ENCODE assay signal across 10 cellular contexts in genomic region chr16:69763557-69763942, GRCh38. TPM values are rescaled to one million over a fixed set of nuclear protein-coding genes. Genes with fewer than 3 reads are reported as not detected.
A peak's percentile ranks its signal among the peaks of the same experiment; 100 is the strongest.
DNase-seq lines count a peak whose midpoint lies in the region; ATAC-seq and TF ChIP-seq lines count a peak whose summit lies in the region.
"Had no signal": no experiment of that assay in that cellular context is flagged by ENCODE, and none has a peak within 500 bp of the region (broad histone marks: within the 10 kb centered on the region; RNA-seq: fewer than 3 reads in every experiment).

No MANE protein-coding gene starts in this region.

- H3K27ac ChIP-seq in SK-N-MC (0 out of 2 replicates have a peak overlapping the region, but pooled peaks have one; percentile 62), fibroblast of lung (ENCODE audit: insufficient read depth, low read length) (peak overlapping the region; percentile 28), prostate gland (peak overlapping the region; percentile 89)

- 20% methylated on average over 6 of the region's 6 CpGs for WGBS in prostate gland

- peak overlapping the region; percentile 99; the same call in 1 of the 2 replicates for H3K4me3 ChIP-seq in GM06990 (replicated peaks; ENCODE audit: low read depth, low read length)
- peak overlapping the region; percentile 85 for H3K4me3 ChIP-seq in SK-N-MC
- peak overlapping the region; percentile 71 to 95 (median 94) for H3K4me3 ChIP-seq in fibroblast of lung (replicated peaks in 1 of 4; ENCODE audit: control extremely low read depth in 1 of 4, insufficient read depth in 1 of 4, low read depth in 3 of 4, low read length in 4 of 4)
- H3K4me3 ChIP-seq in prostate gland = peak overlapping the region in 1 of 2 donors; percentile 89

- H3K9ac ChIP-seq in SK-N-MC (ENCODE audit: insufficient read length) (no peak overlapping the region), fibroblast of lung (ENCODE audit: insufficient read depth, low read length) (no peak overlapping the region)

- H3K27me3 ChIP-seq in GM06990 (replicated peaks; ENCODE audit: control insufficient read depth, insufficient read depth, low read length) (no peaks in the 10 kb centered on the region), fibroblast of lung (ENCODE audit: control insufficient read depth, insufficient read depth, low read length) (no peaks in the 10 kb centered on the region), prostate gland (replicated peaks; ENCODE audit: insufficient read depth) (no peaks in the 10 kb centered on the region)

- H3K36me3 ChIP-seq in GM06990 (ENCODE audit: control insufficient read depth, insufficient read depth, low read length) (no peaks in the 10 kb centered on the region; the same call in 1 of the 2 replicates), SK-N-MC (ENCODE audit: insufficient read depth, low read length) (no peaks in the 10 kb centered on the region), fibroblast of lung (ENCODE audit: control insufficient read depth, insufficient read depth, low read length) (no peaks in the 10 kb centered on the region), prostate gland (no peaks in the 10 kb centered on the region)

- H3K79me2 ChIP-seq in fibroblast of lung (ENCODE audit: control insufficient read depth, insufficient read depth, low read length) = peaks cover 7% of the 10 kb centered on the region

- no peak for DNase-seq in GM06990 (ENCODE audit: extremely low read depth, insufficient read length)
- no peak for DNase-seq in SK-N-MC (ENCODE audit: low read depth, low spot score)
- no peak for DNase-seq in fibroblast of lung (ENCODE audit: low read depth in 2 of 2)
- DNase-seq in prostate gland (ENCODE audit: low spot score) = peak; percentile 39
- no peak for DNase-seq in NK-92 (lab: John Stamatoyannopoulos, UW; ENCODE audit: unreplicated experiment)
- DNase-seq in SIG-M5 (lab: John Stamatoyannopoulos, UW) = no peak
- no peak for DNase-seq in T-helper 9 cell
- DNase-seq: aorta, posterior cingulate gyrus had no signal

- no peak for TF ChIP-seq POLR2A in prostate gland (IDR thresholded peaks at IDR 0.05)

- TF ChIP-seq CTCF in GM06990 (IDR thresholded peaks at IDR 0.05; ENCODE audit: insufficient read depth, low read length, poor library complexity, severe bottlenecking) = no peak
- no peak for TF ChIP-seq CTCF in fibroblast of lung (conservative IDR thresholded peaks at IDR 0.05 in 1 of 2, IDR thresholded peaks at IDR 0.05 in 1 of 2; ENCODE audit: low read depth in 1 of 2, low read length in 2 of 2)
- no peak for TF ChIP-seq CTCF in prostate gland (IDR thresholded peaks at IDR 0.05)

- H3K9me3 ChIP-seq in SK-N-MC (ENCODE audit: low read depth, low read length) (no peaks in the 10 kb centered on the region), fibroblast of lung (ENCODE audit: control insufficient read depth, insufficient read depth, low read depth, low read length) (no peaks in the 10 kb centered on the region), prostate gland (no peaks in the 10 kb centered on the region)

- H3K4me1 ChIP-seq in fibroblast of lung (ENCODE audit: control insufficient read depth, extremely low read depth, insufficient read depth, low read length) (peaks cover 2% of the 10 kb centered on the region), prostate gland (replicated peaks) (peaks cover 4% of the 10 kb centered on the region)

- no peak overlapping the region for H2AFZ ChIP-seq in fibroblast of lung (ENCODE audit: low read length)

- intact Hi-C loops in prostate gland (cut with DNase I) = no loop called here

- no peaks in the 10 kb centered on the region for H4K20me1 ChIP-seq in fibroblast of lung (ENCODE audit: control insufficient read depth, extremely low read depth, insufficient read depth, low read length)

- H3K4me2 ChIP-seq in fibroblast of lung (ENCODE audit: extremely low read depth, insufficient read depth, low read length) = peak overlapping the region; percentile 88

- ATAC-seq in GM21515 (IDR thresholded peaks at IDR 0.05; ENCODE audit: unreplicated experiment) = no peak

RNA-seq across cellular contexts. Expression of gene WWP2, which starts 1.4 kb away (rescaled TPM):
- 11.3 and 16.3 TPM in 2 replicates for total RNA-seq in fibroblast of lung
- 16.5 and 28.5 TPM in 2 replicates for polyA plus RNA-seq in fibroblast of lung
- polyA plus RNA-seq in fibroblast of lung (2012) = 22.0 and 42.6 TPM in 2 replicates
- polyA minus RNA-seq in fibroblast of lung (ENCODE audit: low replicate concordance) = 56.4 and 63.6 TPM in 2 replicates
- total RNA-seq in prostate gland = 10 to 100 TPM; 30.9 to 66.3 TPM

RNA-seq across cellular contexts. Expression of gene NOB1, which starts 8.8 kb away (rescaled TPM):
- total RNA-seq in fibroblast of lung (25.1 and 28.0 TPM in 2 replicates), prostate gland (10 to 100 TPM; 29.8 to 44.1 TPM)
- polyA plus RNA-seq in fibroblast of lung = 45.0 and 64.4 TPM in 2 replicates
- 41.7 and 60.4 TPM in 2 replicates for polyA plus RNA-seq in fibroblast of lung (2012)
- 37.7 and 68.5 TPM in 2 replicates for polyA minus RNA-seq in fibroblast of lung (ENCODE audit: low replicate concordance)

RNA-seq across cellular contexts. Expression of gene NQO1, which starts 37.2 kb away (rescaled TPM):
- total RNA-seq in fibroblast of lung (494 and 779 TPM in 2 replicates), prostate gland (10 to 100 TPM; 25.2 to 43.9 TPM)
- 583 and 732 TPM in 2 replicates for polyA plus RNA-seq in fibroblast of lung
- polyA plus RNA-seq in fibroblast of lung (2012) = 630 and 830 TPM in 2 replicates
- 314 and 419 TPM in 2 replicates for polyA minus RNA-seq in fibroblast of lung (ENCODE audit: low replicate concordance)

Comparison
In these comparisons a context has a peak if more than half of its experiments do, and no peak if none do; other contexts are left out.
1. H3K27ac ChIP-seq: peak in every context shown above with its lines; median percentile 89 in prostate gland; 62 in SK-N-MC; 28 in fibroblast of lung.
2. RNA of gene NQO1, which starts 37.2 kb away (total RNA-seq): 494 to 779 TPM in fibroblast of lung; 25.2 to 43.9 TPM in prostate gland; every median in the first group is over 10 times any median in the second.